In genomic region chr2:55230551-55230950, GRCh38 we compare ENCODE assay signal across 12 cellular contexts. TPM values are rescaled to one million over a fixed set of nuclear protein-coding genes. Genes with fewer than 3 reads are reported as not detected.
DNase-seq lines count a peak whose midpoint lies in the region; ATAC-seq, FAIRE-seq and TF ChIP-seq lines count a peak whose summit lies in the region.
"Had no signal": no experiment of that assay in that cellular context is flagged by ENCODE, and none has a peak within 500 bp of the region (broad histone marks: within the 10 kb centered on the region; RNA-seq: fewer than 3 reads in every experiment).

No MANE protein-coding gene starts in this region.

- peaks cover 7% of the 10 kb centered on the region; the same call in 1 of the 2 replicates for H4K20me1 ChIP-seq in HCT116 (ENCODE audit: insufficient read depth)

- H3K36me3 ChIP-seq in HCT116 (ENCODE audit: control insufficient read depth in 1 of 2, insufficient read depth in 2 of 2, low read length in 2 of 2) (peaks cover 14 to 28% of the 10 kb centered on the region in 2 experiments), mucosa of descending colon (ENCODE audit: low read depth) (peaks cover 3% of the 10 kb centered on the region)

- POLR2A ChIA-PET in CD4-positive, alpha-beta T cell (lab: Charles Lee): interaction anchor here (0.8 to 1.0 kb wide), 2 partner anchors 8 to 11 kb away, joined by 3 to 7 read pairs; no protein-coding TSS in a partner anchor
- POLR2A ChIA-PET in HCT116 (lab: Charles Lee): no interaction called here

- H3K4me2 ChIP-seq in HCT116 (ENCODE audit: low read length): peak overlapping the region; percentile 79

- H3K9me3 ChIP-seq in CD4-positive, alpha-beta T cell (ENCODE audit: control insufficient read depth, low read length): no peaks in the 10 kb centered on the region
- H3K9me3 ChIP-seq in HCT116 (ENCODE audit: control insufficient read depth in 1 of 2, insufficient read depth in 1 of 2, low read depth in 1 of 2, low read length in 2 of 2): no peaks in the 10 kb centered on the region
- H3K9me3 ChIP-seq in mucosa of descending colon: no peaks in the 10 kb centered on the region

- no peak overlapping the region for H3K9ac ChIP-seq in HCT116 (ENCODE audit: low read length)

- no peak for TF ChIP-seq POLR2A in HCT116 (IDR thresholded peaks at IDR 0.05; ENCODE audit: borderline replicate concordance, extremely low read depth, insufficient read depth, insufficient read length)
- TF ChIP-seq POLR2A in GM12892 (IDR thresholded peaks at IDR 0.05; ENCODE audit: low read depth, low read length): no peak

- H3K4me1 ChIP-seq in HCT116 (ENCODE audit: control insufficient read depth in 1 of 2, insufficient read depth in 2 of 2, low read length in 2 of 2): peaks cover 8 to 21% of the 10 kb centered on the region in 2 experiments
- H3K4me1 ChIP-seq in mucosa of descending colon (ENCODE audit: low read depth): peaks cover 14% of the 10 kb centered on the region

- H3K4me3 Mint-ChIP-seq in CD4-positive, alpha-beta T cell: peak overlapping the region; percentile 95
- H3K4me3 Mint-ChIP-seq in activated T-helper 2 cell treated with anti-CD3 and anti-CD28 coated beads, Interferon-gamma antibody, Interleukin-2, Interleukin-4, amounts not matched to agents 10 μg/mL and 5 μg/mL and 100 μg/mL, durations not matched to agents 14 hours and 24 hours and 36 hours (ENCODE audit: low read depth): peak overlapping the region; percentile 99
- H3K4me3 Mint-ChIP-seq in natural killer cell: peak overlapping the region; percentile 99

- no peak overlapping the region for H2AFZ ChIP-seq in HCT116 (ENCODE audit: low read depth, low read length, poor library complexity, severe bottlenecking)

- no peak overlapping the region for H3K27ac ChIP-seq in CD4-positive, alpha-beta T cell (ENCODE audit: low read depth, low read length)
- no peak overlapping the region for H3K27ac ChIP-seq in HCT116 (ENCODE audit: low read depth, low read length)

- no peak for TF ChIP-seq CTCF in CD4-positive, alpha-beta T cell (IDR thresholded peaks at IDR 0.05)
- TF ChIP-seq CTCF in HCT116 (IDR thresholded peaks at IDR 0.05 in 2 of 3, conservative IDR thresholded peaks at IDR 0.05 in 1 of 3; ENCODE audit: borderline replicate concordance in 1 of 3, insufficient read depth in 1 of 3, low read depth in 2 of 3, low read length in 2 of 3): no peak
- TF ChIP-seq CTCF in natural killer cell (IDR thresholded peaks at IDR 0.05): no peak
- TF ChIP-seq CTCF in mucosa of descending colon (IDR thresholded peaks at IDR 0.05): no peak

- H3K36me3 Mint-ChIP-seq in CD4-positive, alpha-beta T cell (ENCODE audit: low read depth): peaks cover 44% of the 10 kb centered on the region
- peaks cover 58% of the 10 kb centered on the region for H3K36me3 Mint-ChIP-seq in activated T-helper 2 cell treated with anti-CD3 and anti-CD28 coated beads, Interferon-gamma antibody, Interleukin-2, Interleukin-4, amounts not matched to agents 10 μg/mL and 5 μg/mL and 100 μg/mL, durations not matched to agents 14 hours and 24 hours and 36 hours (ENCODE audit: low read depth)
- peaks cover 6% of the 10 kb centered on the region for H3K36me3 Mint-ChIP-seq in natural killer cell

- peaks cover 5% of the 10 kb centered on the region for H3K9me3 Mint-ChIP-seq in CD4-positive, alpha-beta T cell
- no peaks in the 10 kb centered on the region for H3K9me3 Mint-ChIP-seq in activated T-helper 2 cell treated with anti-CD3 and anti-CD28 coated beads, Interferon-gamma antibody, Interleukin-2, Interleukin-4, amounts not matched to agents 10 μg/mL and 5 μg/mL and 100 μg/mL, durations not matched to agents 14 hours and 24 hours and 36 hours
- H3K9me3 Mint-ChIP-seq in natural killer cell: no peaks in the 10 kb centered on the region

- no peaks in the 10 kb centered on the region for H3K9me2 ChIP-seq in HCT116 (ENCODE audit: insufficient read depth)

- H3K27ac Mint-ChIP-seq in CD4-positive, alpha-beta T cell: peak overlapping the region; percentile 92
- H3K27ac Mint-ChIP-seq in activated T-helper 2 cell treated with anti-CD3 and anti-CD28 coated beads, Interferon-gamma antibody, Interleukin-2, Interleukin-4, amounts not matched to agents 10 μg/mL and 5 μg/mL and 100 μg/mL, durations not matched to agents 14 hours and 24 hours and 36 hours: peak overlapping the region; percentile 4
- H3K27ac Mint-ChIP-seq in natural killer cell: peak overlapping the region; percentile 98 to 100

- H3K79me2 ChIP-seq in HCT116 (ENCODE audit: insufficient read depth, low read length): peaks cover 66% of the 10 kb centered on the region

- intact Hi-C loops in CD4-positive, alpha-beta T cell (cut with DNase I, micrococcal nuclease): loop anchor here (2.0 to 10.0 kb wide), 5 partner anchors 52 to 1446 kb away; partner anchors contain the start of genes ASB3 (in 1 of the 2), ERLEC1 (in 1 of the 2), PPP4R3B (in 1 of the 2) and RTN4 (in 1 of the 2)
- intact Hi-C loops in HCT116 (cut with micrococcal nuclease) (no loop called here), natural killer cell (cut with micrococcal nuclease) (loop anchor here (5.0 to 10.0 kb wide), 3 partner anchors 52 to 384 kb away; partner anchors contain the start of genes PPP4R3B and RTN4), mucosa of descending colon (cut with DNase I, micrococcal nuclease) (no loop called here)
- intact Hi-C loops in activated T-helper 2 cell treated with anti-CD3 and anti-CD28 coated beads, Interferon-gamma antibody, Interleukin-2, Interleukin-4, amounts not matched to agents 10 μg/mL and 5 μg/mL and 100 μg/mL, durations not matched to agents 14 hours and 24 hours and 36 hours (cut with micrococcal nuclease): loop anchor here (5.0 to 10.0 kb wide), 2 partner anchors 52 to 1466 kb away; partner anchors contain the start of gene CHAC2

- ATAC-seq in CD4-positive, alpha-beta T cell (ENCODE audit: poor library complexity): no peak
- ATAC-seq in HCT116 (no peak), natural killer cell (no peak), HG03457 (IDR thresholded peaks at IDR 0.05; ENCODE audit: unreplicated experiment) (no peak), mucosa of descending colon (no peak)

- TF ChIP-seq RAD21 in HCT116 (IDR thresholded peaks at IDR 0.05; ENCODE audit: low read depth): no peak

- RAD21 ChIA-PET in HCT116 (lab: Charles Lee; ENCODE audit: low non-redundant PET in 1 of 2, low total read pairs in 2 of 2, uncharacterized antibody in 2 of 2, unreplicated experiment in 2 of 2): interaction anchor here in 1 of 2 experiments (0.7 kb wide), 1 partner anchor 331 kb away, joined by 10 read pairs; no protein-coding TSS in a partner anchor

- BruUV-seq in HCT116 (replicated peaks; lab: Mats Ljungman, UMichigan): no TSS peak

- H3K4me3 ChIP-seq in HCT116 (replicated peaks in 1 of 2; ENCODE audit: low read depth in 1 of 2, low read length in 2 of 2) (peak overlapping the region; percentile 77 to 91), mucosa of descending colon (no peak overlapping the region)

- FAIRE-seq in GM12892 (lab: Jason Lieb, UNC): no peak
- FAIRE-seq: bronchial epithelial cell, endometrium, TTC549 had no signal

- no peak for DNase-seq in CD4-positive, alpha-beta T cell
- no peak for DNase-seq in HCT116 (ENCODE audit: low read depth, low spot score)
- no peak for DNase-seq in activated T-helper 2 cell treated with anti-CD3 and anti-CD28 coated beads, Interferon-gamma antibody, Interleukin-2, Interleukin-4, amounts not matched to agents 10 μg/mL and 5 μg/mL and 100 μg/mL, durations not matched to agents 14 hours and 24 hours and 36 hours (ENCODE audit: low spot score)
- no peak for DNase-seq in natural killer cell
- DNase-seq in GM12892 (ENCODE audit: insufficient read length): no peak
- no peak for DNase-seq in mucosa of descending colon
- DNase-seq: NCI-H1092, NCI-H524 had no signal

- no peaks in the 10 kb centered on the region for H3K27me3 ChIP-seq in CD4-positive, alpha-beta T cell (ENCODE audit: control insufficient read depth, insufficient read depth, low read length)
- no peaks in the 10 kb centered on the region for H3K27me3 ChIP-seq in HCT116 (ENCODE audit: insufficient read depth, low read length)

- H3K27me3 Mint-ChIP-seq in CD4-positive, alpha-beta T cell: no peaks in the 10 kb centered on the region
- H3K27me3 Mint-ChIP-seq in activated T-helper 2 cell treated with anti-CD3 and anti-CD28 coated beads, Interferon-gamma antibody, Interleukin-2, Interleukin-4, amounts not matched to agents 10 μg/mL and 5 μg/mL and 100 μg/mL, durations not matched to agents 14 hours and 24 hours and 36 hours (ENCODE audit: low read depth): no peaks in the 10 kb centered on the region
- no peaks in the 10 kb centered on the region for H3K27me3 Mint-ChIP-seq in natural killer cell (ENCODE audit: low read depth in 2 of 2)

- H3K4me1 Mint-ChIP-seq in CD4-positive, alpha-beta T cell (ENCODE audit: low read depth): peaks cover 68% of the 10 kb centered on the region
- peaks cover 42% of the 10 kb centered on the region for H3K4me1 Mint-ChIP-seq in activated T-helper 2 cell treated with anti-CD3 and anti-CD28 coated beads, Interferon-gamma antibody, Interleukin-2, Interleukin-4, amounts not matched to agents 10 μg/mL and 5 μg/mL and 100 μg/mL, durations not matched to agents 14 hours and 24 hours and 36 hours (ENCODE audit: low read depth)
- H3K4me1 Mint-ChIP-seq in natural killer cell: peaks cover 53 to 55% of the 10 kb centered on the region in 2 donors

- CTCF ChIA-PET in CD4-positive, alpha-beta T cell (lab: Charles Lee): no interaction called here
- CTCF ChIA-PET in HCT116 (lab: Charles Lee): no interaction called here

RNA-seq across cellular contexts. Expression of gene CLHC1, which starts 1.5 kb away (rescaled TPM):
- total RNA-seq in CD4-positive, alpha-beta T cell: 1 to 10 TPM; 4.4 TPM
- total RNA-seq in HCT116 (2021; ENCODE audit: unreplicated experiment) (11.1 TPM), natural killer cell (10 to 100 TPM in 1 of 3 donors, 1 to 10 TPM in 2; 5.6 to 14.9 (median 6.3) TPM), mucosa of descending colon (10 to 100 TPM in 2 of 3 donors, 1 to 10 TPM in 1; 9.2 to 15.5 (median 13.2) TPM)
- 4.6 and 4.9 TPM in 2 replicates for polyA plus RNA-seq in HCT116 (2012)
- total RNA-seq in activated T-helper 2 cell treated with anti-CD3 and anti-CD28 coated beads, Interferon-gamma antibody, Interleukin-2, Interleukin-4, amounts not matched to agents 10 μg/mL and 5 μg/mL and 100 μg/mL, durations not matched to agents 14 hours and 24 hours and 36 hours: 12.0 and 12.3 TPM in 2 replicates
- 7.1 TPM for polyA plus RNA-seq in GM12892 (2012; ENCODE audit: missing spikeins)

RNA-seq across cellular contexts. Expression of gene RPS27A, which starts 1.9 kb away (rescaled TPM):
- total RNA-seq in CD4-positive, alpha-beta T cell: 1,000 to 10,000 TPM; 2,201 to 2,315 TPM
- total RNA-seq in HCT116 (2021; ENCODE audit: unreplicated experiment) (1,291 TPM), natural killer cell (1,000 to 10,000 TPM in 1 of 3 donors, 100 to 1,000 TPM in 2; 830 to 1,009 (median 939) TPM), mucosa of descending colon (100 to 1,000 TPM; 654 to 808 (median 725) TPM)
- 2,139 and 2,335 TPM in 2 replicates for polyA plus RNA-seq in HCT116 (2012)
- 1,030 and 1,063 TPM in 2 replicates for total RNA-seq in activated T-helper 2 cell treated with anti-CD3 and anti-CD28 coated beads, Interferon-gamma antibody, Interleukin-2, Interleukin-4, amounts not matched to agents 10 μg/mL and 5 μg/mL and 100 μg/mL, durations not matched to agents 14 hours and 24 hours and 36 hours
- polyA plus RNA-seq in GM12892 (2012; ENCODE audit: missing spikeins): 3,813 TPM

RNA-seq across cellular contexts. Expression of gene MTIF2, which starts 38.5 kb away (rescaled TPM):
- 10 to 100 TPM; 13.0 to 15.6 TPM for total RNA-seq in CD4-positive, alpha-beta T cell
- total RNA-seq in HCT116 (2021; ENCODE audit: unreplicated experiment): 49.8 TPM
- polyA plus RNA-seq in HCT116 (2012): 21.0 and 29.8 TPM in 2 replicates
- total RNA-seq in activated T-helper 2 cell treated with anti-CD3 and anti-CD28 coated beads, Interferon-gamma antibody, Interleukin-2, Interleukin-4, amounts not matched to agents 10 μg/mL and 5 μg/mL and 100 μg/mL, durations not matched to agents 14 hours and 24 hours and 36 hours: 40.2 and 42.7 TPM in 2 replicates
- 10 to 100 TPM; 19.8 to 26.6 (median 20.8) TPM for total RNA-seq in natural killer cell
- 40.4 TPM for polyA plus RNA-seq in GM12892 (2012; ENCODE audit: missing spikeins)
- total RNA-seq in mucosa of descending colon: 10 to 100 TPM; 33.5 to 46.8 (median 39.9) TPM

Comparison
In these comparisons a context has a peak if more than half of its experiments do, and no peak if none do; other contexts are left out.
1. H3K27ac Mint-ChIP-seq: peak in every context shown above with its lines; median percentile 99 in natural killer cell; 92 in CD4-positive, alpha-beta T cell; 4 in activated T-helper 2 cell treated with anti-CD3 and anti-CD28 coated beads, Interferon-gamma antibody, Interleukin-2, Interleukin-4, amounts not matched to agents 10 μg/mL and 5 μg/mL and 100 μg/mL, durations not matched to agents 14 hours and 24 hours and 36 hours.
2. intact Hi-C loops: an anchor here in CD4-positive, alpha-beta T cell (2.0 to 10.0 kb wide), activated T-helper 2 cell treated with anti-CD3 and anti-CD28 coated beads, Interferon-gamma antibody, Interleukin-2, Interleukin-4, amounts not matched to agents 10 μg/mL and 5 μg/mL and 100 μg/mL, durations not matched to agents 14 hours and 24 hours and 36 hours (5.0 to 10.0 kb wide) and natural killer cell (5.0 to 10.0 kb wide); none called in HCT116 and mucosa of descending colon.